In genomic region chr15:62119224-62119925, GRCh38 we compare ENCODE assay signal across 1 cellular context.
TF ChIP-seq lines count a peak whose summit lies in the region.

No MANE protein-coding gene starts in this region.

TF ChIP-seq in HepG2, 621 proteins besides CTCF, POLR2A, EP300 and RAD21 (continues in another document):
- TF ChIP-seq IKZF5 (CRISPR knock-in tag; IDR thresholded peaks at IDR 0.05) (peak; percentile 92; the same call in 1 of the 2 replicates), RBAK (CRISPR knock-in tag; IDR thresholded peaks at IDR 0.05) (no peak), SMC3 (IDR thresholded peaks at IDR 0.05; ENCODE audit: low read length) (no peak), ZNF121 (CRISPR knock-in tag; IDR thresholded peaks at IDR 0.05) (no peak), MLXIP (CRISPR knock-in tag; IDR thresholded peaks at IDR 0.05; ENCODE audit: borderline replicate concordance) (no peak), MAFF (IDR thresholded peaks at IDR 0.05; ENCODE audit: low read depth, low read length) (peak; percentile 34; the same call in 1 of the 2 replicates), ZNF777 (CRISPR knock-in tag; IDR thresholded peaks at IDR 0.05) (no peak), HNF1A (IDR thresholded peaks at IDR 0.05; ENCODE audit: low read depth) (no peak), HNF1A (CRISPR knock-in tag; IDR thresholded peaks at IDR 0.05; ENCODE audit: borderline replicate concordance) (no peak), HNRNPLL (IDR thresholded peaks at IDR 0.05; ENCODE audit: low read depth, low read length, poor library complexity, severe bottlenecking) (no peak), ZNF331 (CRISPR knock-in tag; IDR thresholded peaks at IDR 0.05) (no peak), MIXL1 (CRISPR knock-in tag; IDR thresholded peaks at IDR 0.05) (no peak), ZFP91 (CRISPR knock-in tag; IDR thresholded peaks at IDR 0.05; ENCODE audit: borderline replicate concordance) (no peak), MYNN (CRISPR knock-in tag; IDR thresholded peaks at IDR 0.05; ENCODE audit: low read depth) (no peak), SYNCRIP (IDR thresholded peaks at IDR 0.05; ENCODE audit: insufficient read depth, low read depth, low read length) (no peak), CERS6 (CRISPR knock-in tag; IDR thresholded peaks at IDR 0.05) (no peak), SCMH1 (CRISPR knock-in tag; IDR thresholded peaks at IDR 0.05; ENCODE audit: borderline replicate concordance) (no peak), ZNF264 (CRISPR knock-in tag; IDR thresholded peaks at IDR 0.05) (no peak), MBD4 (IDR thresholded peaks at IDR 0.05; ENCODE audit: borderline replicate concordance, low read length) (no peak), CEBPB (IDR thresholded peaks at IDR 0.05; ENCODE audit: borderline replicate concordance, low read depth, low read length) (peak; percentile 95), BHLHE40 (IDR thresholded peaks at IDR 0.05; ENCODE audit: low read length) (no peak), SAFB2 (CRISPR knock-in tag; IDR thresholded peaks at IDR 0.05; ENCODE audit: borderline replicate concordance, low read depth) (no peak), SRSF1 (optimal IDR thresholded peaks at IDR 0.05; ENCODE audit: low read depth, low read length) (no peak), RARG (CRISPR knock-in tag; IDR thresholded peaks at IDR 0.05; ENCODE audit: low read depth) (no peak), FOXC1 (CRISPR knock-in tag; IDR thresholded peaks at IDR 0.05; ENCODE audit: borderline replicate concordance) (no peak), GABPB1 (CRISPR knock-in tag; IDR thresholded peaks at IDR 0.05) (peak; percentile 57; the same call in 1 of the 2 replicates), ETV5 (CRISPR knock-in tag; IDR thresholded peaks at IDR 0.05; ENCODE audit: borderline replicate concordance) (peak; percentile 74; the same call in 1 of the 2 replicates), ZNF513 (CRISPR knock-in tag; conservative IDR thresholded peaks at IDR 0.05) (no peak), GMEB2 (CRISPR knock-in tag; IDR thresholded peaks at IDR 0.05; ENCODE audit: low read depth) (no peak), ZKSCAN8 (CRISPR knock-in tag; IDR thresholded peaks at IDR 0.05; ENCODE audit: borderline replicate concordance) (no peak), TSC22D2 (CRISPR knock-in tag; IDR thresholded peaks at IDR 0.05; ENCODE audit: borderline replicate concordance) (no peak), ZKSCAN5 (CRISPR knock-in tag; IDR thresholded peaks at IDR 0.05) (no peak), REL (CRISPR knock-in tag; conservative IDR thresholded peaks at IDR 0.05) (no peak), ETS1 (CRISPR knock-in tag; IDR thresholded peaks at IDR 0.05) (no peak), ZFY (CRISPR knock-in tag; IDR thresholded peaks at IDR 0.05) (no peak), ZNF281 (CRISPR knock-in tag; IDR thresholded peaks at IDR 0.05; ENCODE audit: borderline replicate concordance) (no peak), HES4 (CRISPR knock-in tag; IDR thresholded peaks at IDR 0.05; ENCODE audit: borderline replicate concordance) (no peak), ZNF83 (CRISPR knock-in tag; IDR thresholded peaks at IDR 0.05; ENCODE audit: borderline replicate concordance) (no peak), IRF1 (CRISPR knock-in tag; IDR thresholded peaks at IDR 0.05; ENCODE audit: low read depth) (no peak), ZNF12 (CRISPR knock-in tag; IDR thresholded peaks at IDR 0.05) (peak; percentile 14; the same call in 1 of the 2 replicates), ZNF572 (CRISPR knock-in tag; IDR thresholded peaks at IDR 0.05) (no peak), THAP11 (CRISPR knock-in tag; IDR thresholded peaks at IDR 0.05) (0 out of 2 replicates have a peak, but pooled peaks have one; percentile 30), PPARG (CRISPR knock-in tag; conservative IDR thresholded peaks at IDR 0.05) (no peak), EZH2 (conservative IDR thresholded peaks at IDR 0.05; ENCODE audit: low read depth, low read length) (no peak), ZNF747 (CRISPR knock-in tag; IDR thresholded peaks at IDR 0.05; ENCODE audit: borderline replicate concordance) (no peak), MAF1 (CRISPR knock-in tag; IDR thresholded peaks at IDR 0.05; ENCODE audit: borderline replicate concordance) (no peak), NFRKB (IDR thresholded peaks at IDR 0.05) (no peak)
